In the genomic region with DNA sequence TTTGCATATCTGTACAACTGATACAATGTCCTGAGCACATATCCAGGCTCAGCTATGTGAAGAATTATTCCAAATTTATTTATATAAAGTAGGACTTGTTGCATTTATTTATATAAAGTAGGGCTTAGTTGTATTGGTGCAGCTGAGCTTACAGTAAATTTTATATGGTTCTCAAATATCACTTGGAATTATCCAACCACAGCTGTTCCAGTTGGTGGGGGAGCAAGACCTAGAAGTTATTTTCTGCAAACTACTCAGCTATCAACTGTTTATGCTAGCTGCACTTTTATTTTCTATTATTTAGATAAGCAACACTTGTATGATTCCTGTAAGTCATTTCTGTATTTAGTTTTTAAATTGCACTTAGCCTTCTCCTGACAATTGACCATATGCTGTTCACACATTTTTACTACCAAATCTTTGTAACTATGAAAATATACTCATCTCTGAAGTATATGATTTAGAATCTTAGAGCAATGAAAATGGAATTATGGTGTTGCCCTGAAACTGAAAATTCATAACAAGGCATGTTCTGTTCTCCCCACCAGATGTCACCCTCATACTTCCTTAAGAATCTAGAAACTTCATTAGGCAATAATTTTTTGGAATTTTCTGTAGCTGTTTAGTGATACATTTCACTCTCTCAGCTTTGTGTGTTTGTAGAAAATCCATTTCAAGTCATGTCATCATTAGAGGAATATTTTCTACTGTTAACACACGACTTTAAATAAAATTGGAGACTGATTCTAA, we compare ENCODE assay signal across 9 cellular contexts.
DNase-seq lines count a peak whose midpoint lies in the region; ATAC-seq and TF ChIP-seq lines count a peak whose summit lies in the region.
"Had no signal": no experiment of that assay in that cellular context is flagged by ENCODE, and none has a peak within 500 bp of the region (broad histone marks: within the 10 kb centered on the region; RNA-seq: fewer than 3 reads in every experiment).

No MANE protein-coding gene starts in this region.

- no peaks in the 10 kb centered on the region for H3K9me3 ChIP-seq in DOHH2 (ENCODE audit: control insufficient read depth, insufficient read depth, low read length)
- no peaks in the 10 kb centered on the region for H3K9me3 ChIP-seq in adipocyte (ENCODE audit: control insufficient read depth, low read length)
- H3K9me3 ChIP-seq: prostate gland had no signal

- H3K4me1 ChIP-seq in DOHH2 (ENCODE audit: control insufficient read depth, low read length) (no peaks in the 10 kb centered on the region), adipocyte (ENCODE audit: control insufficient read depth, insufficient read depth, low read length) (no peaks in the 10 kb centered on the region)
- H3K4me1 ChIP-seq: prostate gland had no signal

- DNase-seq in LoVo (ENCODE audit: low spot score): peak; percentile 41
- DNase-seq in adipocyte (ENCODE audit: low read depth): peak; percentile 79
- DNase-seq in medulla oblongata (ENCODE audit: extremely low spot score): peak; percentile 42
- no peak for DNase-seq in activated CD4-positive, alpha-beta T cell treated with anti-CD3 and anti-CD28 coated beads for 1 hour
- no peak for DNase-seq in activated T-cell treated with anti-CD3 and anti-CD28 coated beads, Interleukin-2, amount 50 U/mL, for 1 hour
- DNase-seq in NCI-H1048 (lab: John Stamatoyannopoulos, UW): no peak

- H4K20me1 ChIP-seq in DOHH2 (ENCODE audit: control insufficient read depth, insufficient read depth, low read depth, low read length): no peaks in the 10 kb centered on the region

- no peak overlapping the region for H3K27ac ChIP-seq in DOHH2 (ENCODE audit: low read depth, low read length)
- H3K27ac ChIP-seq: prostate gland had no signal

- no peaks in the 10 kb centered on the region for H3F3A ChIP-seq in DOHH2 (ENCODE audit: control insufficient read depth, insufficient read depth)

- H3K4me2 ChIP-seq in DOHH2 (ENCODE audit: low read length): no peak overlapping the region

- peak; percentile 33 for TF ChIP-seq CTCF in DOHH2 (IDR thresholded peaks at IDR 0.05; ENCODE audit: low read depth, low read length, poor library complexity, severe bottlenecking)

- ATAC-seq in HG03457 (IDR thresholded peaks at IDR 0.05; ENCODE audit: unreplicated experiment): no peak

- H3K4me3 ChIP-seq in DOHH2 (ENCODE audit: low read length) (no peak overlapping the region), adipocyte (ENCODE audit: low read length) (no peak overlapping the region)
- H3K4me3 ChIP-seq: prostate gland had no signal

- H3K36me3 ChIP-seq in DOHH2 (ENCODE audit: control insufficient read depth, low read length) (no peaks in the 10 kb centered on the region), adipocyte (ENCODE audit: control insufficient read depth, insufficient read depth, low read length, severe bottlenecking) (no peaks in the 10 kb centered on the region)
- H3K36me3 ChIP-seq: prostate gland had no signal

- H3K79me2 ChIP-seq in DOHH2 (ENCODE audit: control insufficient read depth, low read length): no peaks in the 10 kb centered on the region

- H3K9ac ChIP-seq in adipocyte (ENCODE audit: low read length): no peak overlapping the region

- H3K27me3 ChIP-seq in DOHH2 (ENCODE audit: control insufficient read depth, low read length) (no peaks in the 10 kb centered on the region), adipocyte (replicated peaks; ENCODE audit: control insufficient read depth, insufficient read depth, low read length) (no peaks in the 10 kb centered on the region)

- no peaks in the 10 kb centered on the region for H3K9me2 ChIP-seq in DOHH2 (replicated peaks; ENCODE audit: control insufficient read depth, low read length)

Comparison
In these comparisons a context has a peak if more than half of its experiments do, and no peak if none do; other contexts are left out.
1. DNase-seq: peak in LoVo (single experiment), adipocyte (single experiment) and medulla oblongata (single experiment); none in activated CD4-positive, alpha-beta T cell treated with anti-CD3 and anti-CD28 coated beads for 1 hour (single experiment), activated T-cell treated with anti-CD3 and anti-CD28 coated beads, Interleukin-2, amount 50 U/mL, for 1 hour (single experiment) and NCI-H1048 (single experiment).